8 cellular contexts compared by ENCODE assay signal in genomic region chr17:26882097-26882761, GRCh38.
DNase-seq lines count a peak whose midpoint lies in the region; ATAC-seq and TF ChIP-seq lines count a peak whose summit lies in the region.
"Not testable (repeated sequence)": the region's sequence is repeated elsewhere in the genome, so short reads cannot be mapped to it uniquely, and the experiment has no call there.

No MANE protein-coding gene starts in this region.

- ATAC-seq in GM18505 (IDR thresholded peaks at IDR 0.05; ENCODE audit: unreplicated experiment) = peak; percentile 63
- ATAC-seq in GM19438 (IDR thresholded peaks at IDR 0.05; ENCODE audit: low read depth, unreplicated experiment) = peak; percentile 51
- ATAC-seq in GM21737 (IDR thresholded peaks at IDR 0.05; ENCODE audit: unreplicated experiment) = peak; percentile 54
- ATAC-seq in HG02970 (IDR thresholded peaks at IDR 0.05; ENCODE audit: low FRiP score, unreplicated experiment) = peak; percentile 71
- ATAC-seq in HG03457 (IDR thresholded peaks at IDR 0.05; ENCODE audit: unreplicated experiment) = peak; percentile 78
- peak; percentile 52 for ATAC-seq in activated T-helper 17 cell treated with anti-CD3 and anti-CD28 coated beads, Interleukin-2, amount 50 U/mL, for 72 hours (replicated peaks)
- peak; percentile 54 for ATAC-seq in left colon
- peak; percentile 69 for ATAC-seq in stimulated activated effector memory CD8-positive, alpha-beta T cell treated with anti-CD3 and anti-CD28 coated beads, Interleukin-12 subunit alpha, Interleukin-12 subunit beta, amount 100 ng/mL, for 72 hours

- not testable (repeated sequence) for H3K27ac Mint-ChIP-seq in activated T-helper 17 cell treated with anti-CD3 and anti-CD28 coated beads, Interleukin-2, amount 50 U/mL, for 72 hours; stimulated activated effector memory CD8-positive, alpha-beta T cell treated with anti-CD3 and anti-CD28 coated beads, Interleukin-12 subunit alpha, Interleukin-12 subunit beta, amount 100 ng/mL, for 72 hours

- not testable (repeated sequence) for H3K4me1 Mint-ChIP-seq in activated T-helper 17 cell treated with anti-CD3 and anti-CD28 coated beads, Interleukin-2, amount 50 U/mL, for 72 hours; stimulated activated effector memory CD8-positive, alpha-beta T cell treated with anti-CD3 and anti-CD28 coated beads, Interleukin-12 subunit alpha, Interleukin-12 subunit beta, amount 100 ng/mL, for 72 hours

- H3K36me3 Mint-ChIP-seq in activated T-helper 17 cell treated with anti-CD3 and anti-CD28 coated beads, Interleukin-2, amount 50 U/mL, for 72 hours (ENCODE audit: low read depth); stimulated activated effector memory CD8-positive, alpha-beta T cell treated with anti-CD3 and anti-CD28 coated beads, Interleukin-12 subunit alpha, Interleukin-12 subunit beta, amount 100 ng/mL, for 72 hours: not testable (repeated sequence)

- not testable (repeated sequence) for H3K27me3 Mint-ChIP-seq in activated T-helper 17 cell treated with anti-CD3 and anti-CD28 coated beads, Interleukin-2, amount 50 U/mL, for 72 hours

- not testable (repeated sequence) for H3K9me3 Mint-ChIP-seq in activated T-helper 17 cell treated with anti-CD3 and anti-CD28 coated beads, Interleukin-2, amount 50 U/mL, for 72 hours; stimulated activated effector memory CD8-positive, alpha-beta T cell treated with anti-CD3 and anti-CD28 coated beads, Interleukin-12 subunit alpha, Interleukin-12 subunit beta, amount 100 ng/mL, for 72 hours

- not testable (repeated sequence) for H3K4me3 Mint-ChIP-seq in activated T-helper 17 cell treated with anti-CD3 and anti-CD28 coated beads, Interleukin-2, amount 50 U/mL, for 72 hours; stimulated activated effector memory CD8-positive, alpha-beta T cell treated with anti-CD3 and anti-CD28 coated beads, Interleukin-12 subunit alpha, Interleukin-12 subunit beta, amount 100 ng/mL, for 72 hours

- TF ChIP-seq POLR2A in GM18505 (IDR thresholded peaks at IDR 0.05; ENCODE audit: borderline replicate concordance, extremely low read depth, insufficient read depth, insufficient read length) = not testable (repeated sequence)

- intact Hi-C loops in left colon (cut with DNase I, micrococcal nuclease) = not testable (repeated sequence)

- DNase-seq in left colon; stimulated activated effector memory CD8-positive, alpha-beta T cell treated with anti-CD3 and anti-CD28 coated beads, Interleukin-12 subunit alpha, Interleukin-12 subunit beta, amount 100 ng/mL, for 72 hours (ENCODE audit: low spot score in 2 of 2): not testable (repeated sequence)
